ENCODE assay signal across 13 cellular contexts in the genomic region with DNA sequence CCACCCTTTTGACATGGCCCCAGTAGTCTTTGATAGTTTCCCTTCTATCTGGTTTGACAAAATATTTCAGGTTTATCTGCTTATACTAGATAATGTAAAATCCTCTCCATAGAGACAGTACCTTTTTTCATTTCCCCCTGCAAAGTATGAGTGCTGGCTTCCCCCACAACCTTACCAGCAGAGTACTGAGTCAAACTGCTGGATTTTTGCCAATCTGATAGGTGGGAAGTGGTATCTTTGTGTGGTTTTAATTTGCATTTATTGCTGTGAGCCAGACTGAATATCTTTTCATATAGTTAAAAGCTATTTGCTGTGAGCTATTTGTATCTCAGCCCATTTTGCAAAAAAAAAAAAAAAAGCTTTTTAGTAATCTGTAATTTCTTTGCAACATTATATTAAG. TPM values are rescaled to one million over a fixed set of nuclear protein-coding genes. Genes with fewer than 3 reads are reported as not detected.
DNase-seq lines count a peak whose midpoint lies in the region; ATAC-seq, FAIRE-seq and TF ChIP-seq lines count a peak whose summit lies in the region.
"Had no signal": no experiment of that assay in that cellular context is flagged by ENCODE, and none has a peak within 500 bp of the region (broad histone marks: within the 10 kb centered on the region; RNA-seq: fewer than 3 reads in every experiment).

No MANE protein-coding gene starts in this region.

- no peak for TF ChIP-seq POLR2A in GM12892 (IDR thresholded peaks at IDR 0.05; ENCODE audit: low read depth, low read length)

- DNase-seq in activated CD8-positive, alpha-beta memory T cell treated with anti-CD3 and anti-CD28 coated beads for 4 hours (ENCODE audit: low read depth in 2 of 2), result peak; percentile 5
- no peak for DNase-seq in activated CD8-positive, alpha-beta memory T cell treated with anti-CD3 and anti-CD28 coated beads, Interleukin-2, amount 50 U/mL, for 48 hours
- DNase-seq in GM12892 (ENCODE audit: insufficient read length) (no peak), T-helper 22 cell (ENCODE audit: low read depth) (peak; percentile 14), kidney tubule cell (ENCODE audit: low spot score) (peak; percentile 50), medulla oblongata (ENCODE audit: extremely low spot score) (no peak)
- DNase-seq: left colon, MG63, transverse colon, WERI-Rb-1 had no signal

- FAIRE-seq in GM12892 (lab: Jason Lieb, UNC), result peak; percentile 5
- FAIRE-seq: H54 had no signal

- no peak for ATAC-seq in HG02798 (IDR thresholded peaks at IDR 0.05; ENCODE audit: poor library complexity, unreplicated experiment)
- no peak for ATAC-seq in HG02938 (IDR thresholded peaks at IDR 0.05; ENCODE audit: unreplicated experiment)
- ATAC-seq: left colon had no signal

RNA-seq across cellular contexts. Expression of a gene that starts 32.1 kb away (rescaled TPM):
- 1.5 TPM for polyA plus RNA-seq in GM12892 (2012; ENCODE audit: missing spikeins)

Comparison
In these comparisons a context has a peak if more than half of its experiments do, and no peak if none do; other contexts are left out.
1. DNase-seq: peak in activated CD8-positive, alpha-beta memory T cell treated with anti-CD3 and anti-CD28 coated beads for 4 hours (2 of 2), T-helper 22 cell (single experiment) and kidney tubule cell (single experiment); none in activated CD8-positive, alpha-beta memory T cell treated with anti-CD3 and anti-CD28 coated beads, Interleukin-2, amount 50 U/mL, for 48 hours (single experiment), GM12892 (single experiment) and medulla oblongata (single experiment).